Comparison of ENCODE assay signal across 20 cellular contexts in the genomic region with DNA sequence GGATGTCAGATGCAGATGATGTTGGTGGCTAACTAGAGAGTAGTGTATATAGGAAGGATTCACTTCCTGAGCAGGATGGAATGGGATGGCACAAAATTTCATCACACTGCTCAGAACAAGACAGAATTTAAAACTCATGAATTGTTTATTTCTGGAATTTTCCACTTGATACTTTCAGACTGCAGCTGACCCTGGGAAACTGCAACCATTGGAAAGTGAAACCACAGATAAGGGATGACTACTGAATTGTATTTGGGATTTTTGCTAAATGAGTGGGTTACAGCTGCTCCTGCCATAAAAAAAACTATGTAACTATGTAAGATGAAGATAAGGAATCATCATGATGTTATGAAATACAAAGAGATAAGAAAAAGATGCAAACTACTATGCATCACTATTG. TPM values are rescaled to one million over a fixed set of nuclear protein-coding genes. Genes with fewer than 3 reads are reported as not detected.
DNase-seq lines count a peak whose midpoint lies in the region; FAIRE-seq and TF ChIP-seq lines count a peak whose summit lies in the region.
"Had no signal": no experiment of that assay in that cellular context is flagged by ENCODE, and none has a peak within 500 bp of the region (broad histone marks: within the 10 kb centered on the region; RNA-seq: fewer than 3 reads in every experiment).

No MANE protein-coding gene starts in this region.

- H3K4me1 ChIP-seq in left ventricle myocardium inferior (no peaks in the 10 kb centered on the region), right atrium auricular region (no peaks in the 10 kb centered on the region), SJCRH30 (no peaks in the 10 kb centered on the region)

- H3K9me3 ChIP-seq in left ventricle myocardium inferior (replicated peaks) (no peaks in the 10 kb centered on the region), right atrium auricular region (no peaks in the 10 kb centered on the region), SJCRH30 (replicated peaks) (no peaks in the 10 kb centered on the region)
- H3K9me3 ChIP-seq: ovary had no signal

- H3K27me3 ChIP-seq in left ventricle myocardium inferior (ENCODE audit: low read depth): no peaks in the 10 kb centered on the region
- H3K27me3 ChIP-seq in right atrium auricular region: no peaks in the 10 kb centered on the region
- no peaks in the 10 kb centered on the region for H3K27me3 ChIP-seq in SJCRH30
- H3K27me3 ChIP-seq: dorsolateral prefrontal cortex, ovary had no signal

- H3K36me3 ChIP-seq in left ventricle myocardium inferior (no peaks in the 10 kb centered on the region), right atrium auricular region (no peaks in the 10 kb centered on the region), SJCRH30 (no peaks in the 10 kb centered on the region)
- H3K36me3 ChIP-seq: ovary had no signal

- H3K4me3 ChIP-seq in left ventricle myocardium inferior: peak overlapping the region; percentile 41
- no peak overlapping the region for H3K4me3 ChIP-seq in right atrium auricular region
- H3K4me3 ChIP-seq in SJCRH30: no peak overlapping the region
- H3K4me3 ChIP-seq: ovary had no signal

- DNase-seq in left ventricle myocardium inferior (no peak), right atrium auricular region (ENCODE audit: low spot score) (no peak), SJCRH30 (peak; percentile 1 to 4), hepatic stellate cell (ENCODE audit: low spot score) (peak; percentile 23), urothelium cell line (ENCODE audit: low spot score) (no peak), NCI-H510A (lab: John Stamatoyannopoulos, UW) (no peak), NK-92 (lab: John Stamatoyannopoulos, UW; ENCODE audit: unreplicated experiment) (no peak)
- DNase-seq in stimulated activated naive CD4-positive, alpha-beta T cell treated with Interleukin-2 at 50 U/mL for 16 hours (lab: John Stamatoyannopoulos, UW): no peak
- DNase-seq: activated naive CD8-positive, alpha-beta T cell treated with anti-CD3 and anti-CD28 coated beads for 36 hours; CD4-positive, CD25-positive, alpha-beta regulatory T cell; dorsolateral prefrontal cortex; NCI-H187; NCI-H446 treated with DMSO at 0.1 percent for 48 hours; ovary; SIG-M5; stimulated activated CD4-positive, alpha-beta T cell treated with anti-CD3 and anti-CD28 coated beads, Interleukin-4, amount 100 ng/mL, for 1 hour had no signal

- H3K27ac ChIP-seq in left ventricle myocardium inferior (replicated peaks) (peak overlapping the region; percentile 31), right atrium auricular region (no peak overlapping the region), SJCRH30 (no peak overlapping the region)
- H3K27ac ChIP-seq: dorsolateral prefrontal cortex, epithelial cell of prostate, ovary had no signal

- FAIRE-seq in urothelium cell line (lab: Jason Lieb, UNC): no peak
- FAIRE-seq: bronchial epithelial cell had no signal

- TF ChIP-seq CTCF in left ventricle myocardium inferior (IDR thresholded peaks at IDR 0.05; ENCODE audit: borderline replicate concordance) (no peak), right atrium auricular region (IDR thresholded peaks at IDR 0.05) (no peak)

- intact Hi-C loops in left ventricle myocardium inferior (cut with micrococcal nuclease): no loop called here

RNA-seq across cellular contexts. Expression of a gene that starts 51.4 kb away (rescaled TPM):
- total RNA-seq in left ventricle myocardium inferior: 0.25 TPM
- total RNA-seq in right atrium auricular region: under 1 TPM; 0.24 to 0.30 TPM
- total RNA-seq in SJCRH30 (2014; rRNA removed; shearing (Covaris generic)): not detected in 2 replicates
- total RNA-seq: activated naive CD8-positive, alpha-beta T cell treated with anti-CD3 and anti-CD28 coated beads for 36 hours; bronchial epithelial cell; CD4-positive, CD25-positive, alpha-beta regulatory T cell; left lobe of liver; T-helper 2 cell treated with Interferon-gamma antibody and Interleukin-4, amounts not matched to agents 100 ng/mL and 5 ng/mL, for 36 hours had no signal

Comparison
In these comparisons a context has a peak if more than half of its experiments do, and no peak if none do; other contexts are left out.
1. DNase-seq: peak in SJCRH30 (2 of 2) and hepatic stellate cell (single experiment); none in left ventricle myocardium inferior (single experiment), right atrium auricular region (single experiment), urothelium cell line (single experiment), stimulated activated naive CD4-positive, alpha-beta T cell treated with Interleukin-2 at 50 U/mL for 16 hours (single experiment), NCI-H510A (single experiment) and NK-92 (single experiment).